Comparison of ENCODE assay signal across 8 cellular contexts in the genomic region with DNA sequence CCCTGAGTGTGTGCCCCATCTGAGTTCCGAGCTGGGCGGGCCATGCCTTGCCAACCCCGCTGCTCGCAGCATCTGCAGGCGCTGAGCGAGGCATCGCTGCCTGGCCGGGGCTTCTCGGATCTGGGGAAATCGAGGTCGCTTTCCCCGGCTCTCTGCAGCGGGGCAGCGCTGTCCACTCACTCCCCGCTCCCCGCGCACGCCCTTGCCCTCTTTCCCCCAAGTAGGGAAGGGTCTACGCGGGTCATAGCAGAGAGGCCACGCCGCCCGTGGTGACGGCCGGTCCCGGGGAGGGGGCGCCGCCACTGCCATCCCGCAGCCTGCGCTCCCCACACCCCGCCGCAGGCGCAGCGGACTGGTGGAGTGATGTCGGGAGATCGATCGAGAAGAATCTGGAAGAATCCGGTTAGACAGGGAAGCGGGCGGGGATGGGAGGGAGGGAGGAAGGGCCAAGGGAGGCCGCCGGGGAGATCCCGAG. TPM values are rescaled to one million over a fixed set of nuclear protein-coding genes. Genes with fewer than 3 reads are reported as not detected.
DNase-seq lines count a peak whose midpoint lies in the region; ATAC-seq and TF ChIP-seq lines count a peak whose summit lies in the region.

No MANE protein-coding gene starts in this region.

- no peak for TF ChIP-seq CTCF in endothelial cell (IDR thresholded peaks at IDR 0.05; ENCODE audit: unreplicated experiment)

- no peaks in the 10 kb centered on the region for H3K9me3 ChIP-seq in CD4-positive, alpha-beta memory T cell (ENCODE audit: control insufficient read depth in 1 of 2, low read length in 2 of 2)

- intact Hi-C loops in CD4-positive, alpha-beta memory T cell (cut with micrococcal nuclease) = loop anchor here (1.0 to 10.0 kb wide), 4 partner anchors 18 to 789 kb away; a partner anchor contains a TSS

- peaks cover 20 to 22% of the 10 kb centered on the region in 2 donors for H3K36me3 Mint-ChIP-seq in CD4-positive, alpha-beta memory T cell
- H3K36me3 Mint-ChIP-seq in endothelial cell (ENCODE audit: low read depth, unreplicated experiment) = peaks cover 19% of the 10 kb centered on the region

- peak overlapping the region; percentile 82 to 93 (median 88) for H3K4me3 Mint-ChIP-seq in CD4-positive, alpha-beta memory T cell
- peak overlapping the region; percentile 71 for H3K4me3 Mint-ChIP-seq in endothelial cell (ENCODE audit: unreplicated experiment)

- peak overlapping the region; percentile 44 for H3K27ac ChIP-seq in CD4-positive, alpha-beta memory T cell (ENCODE audit: low read depth, low read length)
- peak overlapping the region; percentile 99 for H3K27ac ChIP-seq in temporal lobe (ENCODE audit: low read depth, low read length)

- H3K9me3 Mint-ChIP-seq in CD4-positive, alpha-beta memory T cell = no peaks in the 10 kb centered on the region
- no peaks in the 10 kb centered on the region for H3K9me3 Mint-ChIP-seq in endothelial cell (ENCODE audit: unreplicated experiment)

- peak overlapping the region; percentile 8 to 64 for H3K4me3 ChIP-seq in CD4-positive, alpha-beta memory T cell (ENCODE audit: low read length in 2 of 2)

- ATAC-seq in HG02623 (IDR thresholded peaks at IDR 0.05; ENCODE audit: unreplicated experiment) (peak; percentile 2), GM18873 (IDR thresholded peaks at IDR 0.05; ENCODE audit: low FRiP score, unreplicated experiment) (no peak)

- peak in 2 of 5 donors; percentile 16 to 20 for DNase-seq in CD4-positive, alpha-beta memory T cell
- peak; percentile 11 to 20 for DNase-seq in activated CD4-positive, alpha-beta T cell treated with anti-CD3 and anti-CD28 coated beads for 4 hours
- DNase-seq in endothelial cell (ENCODE audit: low spot score) = no peak
- peak; percentile 85 for DNase-seq in midbrain (lab: John Stamatoyannopoulos, UW)
- no peak for DNase-seq in NCI-H2029 (lab: John Stamatoyannopoulos, UW)

- CTCF ChIA-PET in CD4-positive, alpha-beta memory T cell (lab: Charles Lee; ENCODE audit: partially characterized antibody) = interaction anchor here (2.7 kb wide), 1 partner anchor 10 kb away, joined by 18 read pairs; no protein-coding TSS in a partner anchor

- peaks cover 15% of the 10 kb centered on the region for H3K36me3 ChIP-seq in CD4-positive, alpha-beta memory T cell (ENCODE audit: insufficient read depth, low read length)

- no peaks in the 10 kb centered on the region for H3K27me3 ChIP-seq in CD4-positive, alpha-beta memory T cell (ENCODE audit: insufficient read depth, low read length)

- POLR2A ChIA-PET in CD4-positive, alpha-beta memory T cell (lab: Charles Lee; ENCODE audit: partially characterized antibody) = interaction anchor here (0.7 to 3.2 kb wide), 7 partner anchors 9 to 103 kb away, joined by 3 to 55 read pairs (median 6); a partner anchor contains a TSS

- peaks cover 11 to 36% (median 14%) of the 10 kb centered on the region in 4 donors for H3K4me1 Mint-ChIP-seq in CD4-positive, alpha-beta memory T cell
- H3K4me1 Mint-ChIP-seq in endothelial cell (ENCODE audit: unreplicated experiment) = peaks cover 18% of the 10 kb centered on the region

- H3K27ac Mint-ChIP-seq in CD4-positive, alpha-beta memory T cell = peak overlapping the region in 3 of 7 donors; percentile 4 to 87 (median 77)
- no peak overlapping the region for H3K27ac Mint-ChIP-seq in endothelial cell (ENCODE audit: unreplicated experiment)

- no peaks in the 10 kb centered on the region for H3K27me3 Mint-ChIP-seq in CD4-positive, alpha-beta memory T cell
- H3K27me3 Mint-ChIP-seq in endothelial cell (ENCODE audit: unreplicated experiment) = peaks cover 8% of the 10 kb centered on the region

- peaks cover 11% of the 10 kb centered on the region for H3K4me1 ChIP-seq in CD4-positive, alpha-beta memory T cell (ENCODE audit: insufficient read depth, low read length)

RNA-seq across cellular contexts. Expression of a gene that starts 0.5 kb away (rescaled TPM):
- total RNA-seq in CD4-positive, alpha-beta memory T cell = 10 to 100 TPM; 51.3 to 53.3 TPM
- polyA plus RNA-seq in CD4-positive, alpha-beta memory T cell = 10 to 100 TPM; 24.9 to 34.9 TPM
- total RNA-seq in endothelial cell (ENCODE audit: unreplicated experiment) = 39.6 TPM
- 35.7 TPM for total RNA-seq in temporal lobe

RNA-seq across cellular contexts. Expression of a gene that starts 18.2 kb away (rescaled TPM):
- total RNA-seq in CD4-positive, alpha-beta memory T cell = 100 to 1,000 TPM; 116 to 133 TPM
- 10 to 100 TPM; 45.8 to 47.1 TPM for polyA plus RNA-seq in CD4-positive, alpha-beta memory T cell
- total RNA-seq in endothelial cell (ENCODE audit: unreplicated experiment) (16.3 TPM), temporal lobe (11.3 TPM)

RNA-seq across cellular contexts. Expression of a gene that starts 40.5 kb away (rescaled TPM):
- total RNA-seq in CD4-positive, alpha-beta memory T cell = not detected
- polyA plus RNA-seq in CD4-positive, alpha-beta memory T cell = 1 to 10 TPM in 1 of 2 donors, under 1 TPM in 1; 0.29 to 2.0 TPM
- total RNA-seq in endothelial cell (ENCODE audit: unreplicated experiment) (0.13 TPM), temporal lobe (0.25 TPM)

Comparison
In these comparisons a context has a peak if more than half of its experiments do, and no peak if none do; other contexts are left out.
1. DNase-seq: peak in activated CD4-positive, alpha-beta T cell treated with anti-CD3 and anti-CD28 coated beads for 4 hours (2 of 2) and midbrain (single experiment); none in endothelial cell (single experiment) and NCI-H2029 (single experiment).